In the genomic region with DNA sequence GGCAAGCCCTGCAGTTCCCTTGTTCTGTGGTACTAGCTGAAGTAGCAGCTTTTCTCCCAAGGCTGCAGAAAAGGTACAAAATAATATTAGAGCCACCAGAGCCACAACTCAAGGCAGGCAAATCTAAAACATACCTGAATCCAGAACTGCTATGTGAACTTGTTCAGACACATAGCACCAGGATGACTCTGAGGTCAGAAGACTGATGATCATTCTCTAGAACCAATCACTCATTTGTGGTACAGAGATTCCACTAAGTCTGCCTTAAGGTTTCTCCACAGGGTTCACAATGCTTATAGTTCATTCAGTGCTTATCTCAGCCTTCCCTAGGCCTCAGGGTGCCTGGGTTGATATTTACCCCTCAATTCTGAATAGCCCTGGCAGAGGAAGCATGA, we compare ENCODE assay signal across 25 cellular contexts.
"Had no signal": no experiment of that assay in that cellular context is flagged by ENCODE, and none has a peak within 500 bp of the region (broad histone marks: within the 10 kb centered on the region; RNA-seq: fewer than 3 reads in every experiment).

No MANE protein-coding gene starts in this region.

- H3K4me1 ChIP-seq: adrenal gland, body of pancreas, esophagus muscularis mucosa had no signal

- ATAC-seq: activated CD8-positive, alpha-beta T cell treated with anti-CD3 and anti-CD28 coated beads for 36 hours; activated naive CD8-positive, alpha-beta T cell treated with anti-CD3 and anti-CD28 coated beads, Interleukin-2, amount 50 U/mL, for 24 hours; activated T-cell treated with anti-CD3 and anti-CD28 coated beads, Interleukin-2, amount 50 U/mL, for 4 hours; body of pancreas had no signal

- H3K36me3 ChIP-seq: adrenal gland, esophagus muscularis mucosa had no signal

- H3K27ac ChIP-seq: adrenal gland, body of pancreas, coronary artery, esophagus muscularis mucosa had no signal

- H3K9me3 ChIP-seq: adrenal gland, body of pancreas, esophagus muscularis mucosa had no signal

- FAIRE-seq: frontal cortex had no signal

- H3K27me3 ChIP-seq: body of pancreas had no signal

- H3K4me3 ChIP-seq: adrenal gland, body of pancreas, coronary artery, dorsolateral prefrontal cortex, esophagus muscularis mucosa had no signal

- DNase-seq: activated CD4-positive, alpha-beta T cell treated with anti-CD3 and anti-CD28 coated beads for 1 hour; activated CD4-positive, alpha-beta T cell treated with anti-CD3 and anti-CD28 coated beads for 4 hours; activated CD4-positive, alpha-beta T cell treated with anti-CD3 and anti-CD28 coated beads, Interleukin-2, amount 10 ng/mL, durations not matched to agents 7 days and 5 days; activated CD4-positive, alpha-beta T cell treated with anti-CD3 and anti-CD28 coated beads, Interleukin-2, amount 50 U/mL, for 48 hours; activated CD4-positive, CD25-positive, alpha-beta regulatory T cell; activated CD8-positive, alpha-beta memory T cell treated with anti-CD3 and anti-CD28 coated beads for 24 hours; activated CD8-positive, alpha-beta T cell treated with anti-CD3 and anti-CD28 coated beads for 36 hours; activated effector memory CD4-positive, alpha-beta T cell treated with anti-CD3 and anti-CD28 coated beads, Interleukin-2, amount 50 U/mL, for 16 hours; activated naive CD4-positive, alpha-beta T cell treated with anti-CD3 and anti-CD28 coated beads for 36 hours; activated naive CD8-positive, alpha-beta T cell treated with anti-CD3 and anti-CD28 coated beads for 36 hours; activated naive CD8-positive, alpha-beta T cell treated with anti-CD3 and anti-CD28 coated beads, Interleukin-2, amount 50 U/mL, for 24 hours; activated T-cell treated with anti-CD3 and anti-CD28 coated beads, Interleukin-2, amount 50 U/mL, for 4 hours; adrenal gland; amygdala; aorta; body of pancreas; dorsolateral prefrontal cortex; effector memory CD4-positive, alpha-beta T cell; endodermal cell; head of caudate nucleus; hippocampal formation; T-helper 2 cell had no signal
